ENCODE assay signal across 9 cellular contexts in genomic region chr2:206276169-206276927, GRCh38. TPM values are rescaled to one million over a fixed set of nuclear protein-coding genes. Genes with fewer than 3 reads are reported as not detected.
DNase-seq lines count a peak whose midpoint lies in the region; ATAC-seq and TF ChIP-seq lines count a peak whose summit lies in the region.
"Had no signal": no experiment of that assay in that cellular context is flagged by ENCODE, and none has a peak within 500 bp of the region (broad histone marks: within the 10 kb centered on the region; RNA-seq: fewer than 3 reads in every experiment).

No MANE protein-coding gene starts in this region.

- ATAC-seq in stimulated activated naive CD8-positive, alpha-beta T cell treated with anti-CD3 and anti-CD28 coated beads, Interleukin-15, Interleukin-2, amounts not matched to agents 100 U/mL and 50 U/mL, for 24 hours: no peak
- ATAC-seq in GM21526 (IDR thresholded peaks at IDR 0.05; ENCODE audit: low FRiP score, unreplicated experiment): no peak
- ATAC-seq in GM21528 (IDR thresholded peaks at IDR 0.05; ENCODE audit: low FRiP score, unreplicated experiment): no peak
- ATAC-seq in mucosa of descending colon: no peak

- peak overlapping the region; percentile 86 for H3K4me3 Mint-ChIP-seq in stimulated activated naive CD8-positive, alpha-beta T cell treated with anti-CD3 and anti-CD28 coated beads, Interleukin-15, Interleukin-2, amounts not matched to agents 100 ng/mL and 50 ng/mL, for 24 hours

- peaks cover 61% of the 10 kb centered on the region for H3K27me3 Mint-ChIP-seq in stimulated activated naive CD8-positive, alpha-beta T cell treated with anti-CD3 and anti-CD28 coated beads, Interleukin-15, Interleukin-2, amounts not matched to agents 100 ng/mL and 50 ng/mL, for 24 hours

- DNase-seq in stimulated activated naive CD8-positive, alpha-beta T cell treated with anti-CD3 and anti-CD28 coated beads, Interleukin-15, Interleukin-2, amounts not matched to agents 100 U/mL and 50 U/mL, for 24 hours: no peak
- DNase-seq in fibroblast of pulmonary artery (ENCODE audit: low read depth): no peak
- DNase-seq in NCI-H524 treated with DMSO at 0.1 percent for 48 hours (lab: John Stamatoyannopoulos, UW): no peak
- DNase-seq in mucosa of descending colon: no peak
- DNase-seq: effector CD4-positive, alpha-beta T cell had no signal

- H3K9me3 ChIP-seq in mucosa of descending colon: no peaks in the 10 kb centered on the region

- peak overlapping the region; percentile 72 for H3K27ac ChIP-seq in VCaP

- peak overlapping the region; percentile 72 for H3K4me3 ChIP-seq in fibroblast of pulmonary artery (replicated peaks; ENCODE audit: low read depth, low read length)
- H3K4me3 ChIP-seq in mucosa of descending colon: no peak overlapping the region

- H3K4me1 ChIP-seq in mucosa of descending colon (ENCODE audit: low read depth): peaks cover 5% of the 10 kb centered on the region

- no peaks in the 10 kb centered on the region for H3K9me3 Mint-ChIP-seq in stimulated activated naive CD8-positive, alpha-beta T cell treated with anti-CD3 and anti-CD28 coated beads, Interleukin-15, Interleukin-2, amounts not matched to agents 100 ng/mL and 50 ng/mL, for 24 hours

- no peak for TF ChIP-seq CTCF in VCaP (conservative IDR thresholded peaks at IDR 0.05)
- TF ChIP-seq CTCF in fibroblast of pulmonary artery (IDR thresholded peaks at IDR 0.05; ENCODE audit: low read length, missing control alignments): no peak
- TF ChIP-seq CTCF in mucosa of descending colon (IDR thresholded peaks at IDR 0.05): no peak

- peaks cover 23% of the 10 kb centered on the region for H3K4me1 Mint-ChIP-seq in stimulated activated naive CD8-positive, alpha-beta T cell treated with anti-CD3 and anti-CD28 coated beads, Interleukin-15, Interleukin-2, amounts not matched to agents 100 ng/mL and 50 ng/mL, for 24 hours (ENCODE audit: low read depth)

- H3K36me3 ChIP-seq in mucosa of descending colon (ENCODE audit: low read depth): no peaks in the 10 kb centered on the region

- intact Hi-C loops in mucosa of descending colon (cut with DNase I, micrococcal nuclease): no loop called here

- peak overlapping the region; percentile 21 for H3K27ac Mint-ChIP-seq in stimulated activated naive CD8-positive, alpha-beta T cell treated with anti-CD3 and anti-CD28 coated beads, Interleukin-15, Interleukin-2, amounts not matched to agents 100 ng/mL and 50 ng/mL, for 24 hours

- H3K36me3 Mint-ChIP-seq in stimulated activated naive CD8-positive, alpha-beta T cell treated with anti-CD3 and anti-CD28 coated beads, Interleukin-15, Interleukin-2, amounts not matched to agents 100 ng/mL and 50 ng/mL, for 24 hours (ENCODE audit: low read depth): no peaks in the 10 kb centered on the region

RNA-seq across cellular contexts. Expression of gene ZDBF2, which starts 1.9 kb away (rescaled TPM):
- 10 to 100 TPM in 1 of 3 donors, 1 to 10 TPM in 2; 3.9 to 18.3 (median 3.9) TPM for total RNA-seq in mucosa of descending colon
